Comparison of ENCODE assay signal across 8 cellular contexts in the genomic region with DNA sequence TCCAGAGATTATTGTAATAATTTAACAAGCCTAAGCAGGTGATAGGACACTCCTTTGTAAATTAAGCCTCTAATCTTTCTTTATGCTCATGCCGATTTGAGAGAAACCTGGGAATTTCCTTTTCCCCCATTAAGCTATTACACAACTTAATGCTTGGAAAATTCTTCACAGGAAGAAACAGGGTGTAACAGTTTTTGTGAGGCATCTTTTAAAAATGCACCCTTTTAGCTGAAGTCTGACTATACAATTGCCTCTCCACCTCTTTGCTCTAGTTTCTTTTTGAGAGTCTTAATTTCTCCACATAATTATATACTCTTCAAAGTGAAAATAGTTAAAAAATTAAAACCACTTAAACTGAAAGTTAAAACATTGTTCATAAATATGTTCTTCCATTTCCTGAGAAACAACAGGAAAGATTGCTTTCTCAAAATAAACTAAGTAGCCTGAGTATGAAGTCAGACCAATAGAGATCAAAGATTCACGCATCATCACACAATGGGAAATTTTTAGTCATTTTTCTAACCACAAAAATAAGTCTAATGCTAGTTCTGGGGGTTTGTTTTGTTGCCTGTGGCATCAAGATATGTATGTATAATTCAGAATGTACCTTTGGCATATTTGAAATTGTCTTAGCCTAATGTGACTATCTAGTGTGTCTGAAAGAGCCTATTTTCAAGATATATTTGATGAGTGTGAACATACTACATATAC.
DNase-seq lines count a peak whose midpoint lies in the region; ATAC-seq and TF ChIP-seq lines count a peak whose summit lies in the region.

No MANE protein-coding gene starts in this region.

- H3K4me1 ChIP-seq in muscle layer of duodenum (ENCODE audit: control insufficient read depth in 1 of 2, insufficient read depth in 2 of 2, low read length in 2 of 2) = no peaks in the 10 kb centered on the region

- ATAC-seq in GM18858 (IDR thresholded peaks at IDR 0.05; ENCODE audit: unreplicated experiment) (peak; percentile 86), HG02798 (IDR thresholded peaks at IDR 0.05; ENCODE audit: poor library complexity, unreplicated experiment) (peak; percentile 69), SK-N-SH treated with all-trans-retinoic acid at 6 μM for 48 hours (peak; percentile 46)

- H3K36me3 ChIP-seq in muscle layer of duodenum (ENCODE audit: control insufficient read depth in 1 of 2, insufficient read depth in 2 of 2, low read length in 2 of 2) = no peaks in the 10 kb centered on the region

- H3K27ac ChIP-seq in muscle layer of duodenum (ENCODE audit: low read length) = peak overlapping the region; percentile 10

- H3K27me3 ChIP-seq in muscle layer of duodenum (ENCODE audit: low read depth, low read length) = no peaks in the 10 kb centered on the region

- DNase-seq in NCI-H1694 (lab: John Stamatoyannopoulos, UW) (no peak), retina (no peak), COLO829 (ENCODE audit: low spot score) (no peak)
- no peak for DNase-seq in stimulated activated CD4-positive, alpha-beta T cell treated with anti-CD3 and anti-CD28 coated beads, Interleukin-4, amount 100 ng/mL, for 24 hours

- no peaks in the 10 kb centered on the region for H3K9me3 ChIP-seq in muscle layer of duodenum (ENCODE audit: control insufficient read depth in 1 of 2, low read length in 2 of 2)

- no peak overlapping the region for H3K4me3 ChIP-seq in muscle layer of duodenum (ENCODE audit: low read depth in 1 of 2, low read length in 2 of 2)

TF ChIP-seq in SK-N-SH treated with all-trans-retinoic acid at 6 μM for 48 hours, 23 proteins besides CTCF, POLR2A, EP300 and RAD21:
- TF ChIP-seq OSR1 (CRISPR knock-in tag; IDR thresholded peaks at IDR 0.05) = no peak
- no peak for TF ChIP-seq PPARA (CRISPR knock-in tag; IDR thresholded peaks at IDR 0.05; ENCODE audit: borderline replicate concordance)
- TF ChIP-seq, protein P1, sequence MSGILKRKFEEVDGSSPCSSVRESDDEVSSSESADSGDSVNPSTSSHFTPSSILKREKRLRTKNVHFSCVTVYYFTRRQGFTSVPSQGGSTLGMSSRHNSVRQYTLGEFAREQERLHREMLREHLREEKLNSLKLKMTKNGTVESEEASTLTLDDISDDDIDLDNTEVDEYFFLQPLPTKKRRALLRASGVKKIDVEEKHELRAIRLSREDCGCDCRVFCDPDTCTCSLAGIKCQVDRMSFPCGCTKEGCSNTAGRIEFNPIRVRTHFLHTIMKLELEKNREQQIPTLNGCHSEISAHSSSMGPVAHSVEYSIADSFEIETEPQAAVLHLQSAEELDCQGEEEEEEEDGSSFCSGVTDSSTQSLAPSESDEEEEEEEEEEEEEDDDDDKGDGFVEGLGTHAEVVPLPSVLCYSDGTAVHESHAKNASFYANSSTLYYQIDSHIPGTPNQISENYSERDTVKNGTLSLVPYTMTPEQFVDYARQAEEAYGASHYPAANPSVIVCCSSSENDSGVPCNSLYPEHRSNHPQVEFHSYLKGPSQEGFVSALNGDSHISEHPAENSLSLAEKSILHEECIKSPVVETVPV (CRISPR knock-in tag; IDR thresholded peaks at IDR 0.05) = no peak
- TF ChIP-seq ZFP3 (CRISPR knock-in tag; IDR thresholded peaks at IDR 0.05) = no peak
- no peak for TF ChIP-seq ZNF565 (CRISPR knock-in tag; conservative IDR thresholded peaks at IDR 0.05; ENCODE audit: low read depth)
- TF ChIP-seq, protein P2, sequence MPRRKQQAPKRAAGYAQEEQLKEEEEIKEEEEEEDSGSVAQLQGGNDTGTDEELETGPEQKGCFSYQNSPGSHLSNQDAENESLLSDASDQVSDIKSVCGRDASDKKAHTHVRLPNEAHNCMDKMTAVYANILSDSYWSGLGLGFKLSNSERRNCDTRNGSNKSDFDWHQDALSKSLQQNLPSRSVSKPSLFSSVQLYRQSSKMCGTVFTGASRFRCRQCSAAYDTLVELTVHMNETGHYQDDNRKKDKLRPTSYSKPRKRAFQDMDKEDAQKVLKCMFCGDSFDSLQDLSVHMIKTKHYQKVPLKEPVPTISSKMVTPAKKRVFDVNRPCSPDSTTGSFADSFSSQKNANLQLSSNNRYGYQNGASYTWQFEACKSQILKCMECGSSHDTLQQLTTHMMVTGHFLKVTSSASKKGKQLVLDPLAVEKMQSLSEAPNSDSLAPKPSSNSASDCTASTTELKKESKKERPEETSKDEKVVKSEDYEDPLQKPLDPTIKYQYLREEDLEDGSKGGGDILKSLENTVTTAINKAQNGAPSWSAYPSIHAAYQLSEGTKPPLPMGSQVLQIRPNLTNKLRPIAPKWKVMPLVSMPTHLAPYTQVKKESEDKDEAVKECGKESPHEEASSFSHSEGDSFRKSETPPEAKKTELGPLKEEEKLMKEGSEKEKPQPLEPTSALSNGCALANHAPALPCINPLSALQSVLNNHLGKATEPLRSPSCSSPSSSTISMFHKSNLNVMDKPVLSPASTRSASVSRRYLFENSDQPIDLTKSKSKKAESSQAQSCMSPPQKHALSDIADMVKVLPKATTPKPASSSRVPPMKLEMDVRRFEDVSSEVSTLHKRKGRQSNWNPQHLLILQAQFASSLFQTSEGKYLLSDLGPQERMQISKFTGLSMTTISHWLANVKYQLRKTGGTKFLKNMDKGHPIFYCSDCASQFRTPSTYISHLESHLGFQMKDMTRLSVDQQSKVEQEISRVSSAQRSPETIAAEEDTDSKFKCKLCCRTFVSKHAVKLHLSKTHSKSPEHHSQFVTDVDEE (CRISPR knock-in tag; IDR thresholded peaks at IDR 0.05) = no peak
- no peak for TF ChIP-seq ESRRG (CRISPR knock-in tag; IDR thresholded peaks at IDR 0.05)
- TF ChIP-seq GLIS3 (CRISPR knock-in tag; IDR thresholded peaks at IDR 0.05) = no peak
- TF ChIP-seq SNAI2 (CRISPR knock-in tag; IDR thresholded peaks at IDR 0.05) = no peak
- TF ChIP-seq TOX (CRISPR knock-in tag; IDR thresholded peaks at IDR 0.05; ENCODE audit: borderline replicate concordance) = no peak
- no peak for TF ChIP-seq ZC3H10 (CRISPR knock-in tag; IDR thresholded peaks at IDR 0.05)
- TF ChIP-seq TCF4 (CRISPR knock-in tag; IDR thresholded peaks at IDR 0.05; ENCODE audit: borderline replicate concordance) = no peak
- TF ChIP-seq ZNF70 (CRISPR knock-in tag; IDR thresholded peaks at IDR 0.05) = no peak
